Comparison of ENCODE assay signal across 27 cellular contexts in genomic region chr13:79735228-79735627, GRCh38.
DNase-seq lines count a peak whose midpoint lies in the region; ATAC-seq, FAIRE-seq and TF ChIP-seq lines count a peak whose summit lies in the region.
"Had no signal": no experiment of that assay in that cellular context is flagged by ENCODE, and none has a peak within 500 bp of the region (broad histone marks: within the 10 kb centered on the region; RNA-seq: fewer than 3 reads in every experiment).

No MANE protein-coding gene starts in this region.

- no peaks in the 10 kb centered on the region for H4K20me1 ChIP-seq in H9 (ENCODE audit: control insufficient read depth, insufficient read depth, insufficient read length)

- no peaks in the 10 kb centered on the region for H3K79me1 ChIP-seq in H9 (ENCODE audit: insufficient read depth, low read depth, low read length, poor library complexity, severe bottlenecking)

- no peak overlapping the region for H4K5ac ChIP-seq in H9 (ENCODE audit: insufficient read length, low read depth, low read length)

- H3K27ac ChIP-seq in H9 (ENCODE audit: insufficient read length, low read depth, low read length) = no peak overlapping the region
- H3K27ac ChIP-seq: body of pancreas, hepatocyte, KMS-11 had no signal

- TF ChIP-seq CTCF in H9 (conservative IDR thresholded peaks at IDR 0.05) = no peak
- TF ChIP-seq CTCF in bronchial epithelial cell (IDR thresholded peaks at IDR 0.05; ENCODE audit: insufficient read depth, low read length, severe bottlenecking) = no peak

- no peak overlapping the region for H3K4me3 Mint-ChIP-seq in H9
- H3K4me3 Mint-ChIP-seq: activated CD4-positive, alpha-beta memory T cell treated with anti-CD3 and anti-CD28 coated beads, Interleukin-2, amount 10 ng/mL, durations not matched to agents 7 days and 5 days; activated naive CD8-positive, alpha-beta T cell; B cell; CD8-positive, alpha-beta T cell; naive thymus-derived CD4-positive, alpha-beta T cell had no signal

- in situ Hi-C loops in HAP-1 (cut with MboI; ENCODE audit: low sequenced_read_pairs) = no loop called here

- H3K79me2 ChIP-seq in H9 (ENCODE audit: insufficient read depth, low read length) = no peaks in the 10 kb centered on the region
- H3K79me2 ChIP-seq: hepatocyte had no signal

- H3K4me1 ChIP-seq in H9 (ENCODE audit: insufficient read depth, low read length) (no peaks in the 10 kb centered on the region), HAP-1 (no peaks in the 10 kb centered on the region)
- H3K4me1 ChIP-seq: body of pancreas had no signal

- H3K4me3 ChIP-seq in bronchial epithelial cell (ENCODE audit: low read depth, low read length) = no peak overlapping the region
- H3K4me3 ChIP-seq in HAP-1 = no peak overlapping the region
- H3K4me3 ChIP-seq: body of pancreas, hepatocyte had no signal

- H3K27me3 Mint-ChIP-seq in H9 (ENCODE audit: low read depth) = no peaks in the 10 kb centered on the region
- H3K27me3 Mint-ChIP-seq: activated CD4-positive, alpha-beta memory T cell treated with anti-CD3 and anti-CD28 coated beads, Interleukin-2, amount 10 ng/mL, durations not matched to agents 7 days and 5 days; activated naive CD8-positive, alpha-beta T cell; B cell had no signal

- no peak overlapping the region for H2BK15ac ChIP-seq in H9 (ENCODE audit: low read depth, low read length)

- no peak overlapping the region for H3K4me2 ChIP-seq in H9 (ENCODE audit: insufficient read depth, insufficient read length, low read length)
- H3K4me2 ChIP-seq: hepatocyte, KMS-11 had no signal

- no peak overlapping the region for H2BK5ac ChIP-seq in H9 (ENCODE audit: insufficient read length, low read length)

- H3K27me3 ChIP-seq in H9 (ENCODE audit: insufficient read depth, low read length) (no peaks in the 10 kb centered on the region), bronchial epithelial cell (ENCODE audit: control insufficient read depth, insufficient read depth, low read length) (no peaks in the 10 kb centered on the region), HAP-1 (ENCODE audit: low read depth) (no peaks in the 10 kb centered on the region)
- H3K27me3 ChIP-seq: body of pancreas, hepatocyte had no signal

- H2BK20ac ChIP-seq in H9 (ENCODE audit: low read depth, low read length, poor library complexity, severe bottlenecking) = peak overlapping the region; percentile 90

- H3K18ac ChIP-seq in H9 (ENCODE audit: insufficient read length, low read depth, low read length) = no peak overlapping the region

- H3K27ac Mint-ChIP-seq in H9 = no peak overlapping the region
- H3K27ac Mint-ChIP-seq: activated CD4-positive, alpha-beta memory T cell treated with anti-CD3 and anti-CD28 coated beads, Interleukin-2, amount 10 ng/mL, durations not matched to agents 7 days and 5 days; activated naive CD8-positive, alpha-beta T cell; B cell; CD8-positive, alpha-beta T cell; naive thymus-derived CD4-positive, alpha-beta T cell had no signal

- H2AK5ac ChIP-seq in H9 (ENCODE audit: insufficient read length, low read length) = no peak overlapping the region

- DNase-seq in AG08395 (ENCODE audit: low spot score) (peak; percentile 36), H9 (no peak), bronchial epithelial cell (ENCODE audit: low read depth) (no peak), islet precursor cell (peak; percentile 50), NCI-H1694 treated with DMSO at 0.1 percent for 48 hours (lab: John Stamatoyannopoulos, UW) (no peak), HAP-1 (ENCODE audit: low spot score in 2 of 2) (no peak)
- DNase-seq: activated CD4-positive, alpha-beta memory T cell treated with anti-CD3 and anti-CD28 coated beads, Interleukin-2, amount 10 ng/mL, durations not matched to agents 7 days and 5 days; activated CD4-positive, alpha-beta T cell treated with anti-CD3 and anti-CD28 coated beads for 1 hour; body of pancreas; CD8-positive, alpha-beta T cell; foreskin melanocyte; naive thymus-derived CD4-positive, alpha-beta T cell; NCI-H1436; occipital lobe; stimulated activated naive CD4-positive, alpha-beta T cell treated with Interleukin-2 at 50 U/mL for 16 hours; T-helper 2 cell had no signal

- no peak overlapping the region for H4K8ac ChIP-seq in H9 (replicated peaks; ENCODE audit: insufficient read length, low read depth, low read length)

- H3K23me2 ChIP-seq in H9 (ENCODE audit: insufficient read length, low read depth, low read length, poor library complexity, severe bottlenecking) = no peaks in the 10 kb centered on the region

- no peak overlapping the region for H3T11ph ChIP-seq in H9 (ENCODE audit: low read length)

- peak; percentile 80 for FAIRE-seq in bronchial epithelial cell (lab: Jason Lieb, UNC)
- FAIRE-seq: A204.1, endothelial cell of umbilical vein, urothelium cell line had no signal

- no peak overlapping the region for H2BK120ac ChIP-seq in H9 (ENCODE audit: low read depth, low read length, poor library complexity, severe bottlenecking)

- ATAC-seq in HG02840 (IDR thresholded peaks at IDR 0.05; ENCODE audit: low FRiP score, unreplicated experiment) = no peak
- no peak for ATAC-seq in GM19351 (IDR thresholded peaks at IDR 0.05; ENCODE audit: unreplicated experiment)
- ATAC-seq: body of pancreas; CD8-positive, alpha-beta T cell; HCT116; left lobe of liver; naive thymus-derived CD4-positive, alpha-beta T cell had no signal

- H3K36me3 ChIP-seq in bronchial epithelial cell (ENCODE audit: control insufficient read depth, insufficient read depth, low read length) = no peaks in the 10 kb centered on the region
- H3K36me3 ChIP-seq in HAP-1 (replicated peaks) = no peaks in the 10 kb centered on the region

- H3K36me3 Mint-ChIP-seq in H9 (ENCODE audit: insufficient read depth in 1 of 3, low read depth in 3 of 3) = no peaks in the 10 kb centered on the region; a peak in 2 of 7 replicates
- H3K36me3 Mint-ChIP-seq: activated naive CD8-positive, alpha-beta T cell; CD8-positive, alpha-beta T cell; naive thymus-derived CD4-positive, alpha-beta T cell had no signal

- no peaks in the 10 kb centered on the region for H3K9me3 ChIP-seq in H9 (ENCODE audit: control insufficient read depth, low read depth, low read length)
- peaks cover 6% of the 10 kb centered on the region for H3K9me3 ChIP-seq in HAP-1
- H3K9me3 ChIP-seq: body of pancreas had no signal

- no peaks in the 10 kb centered on the region for H3K4me1 Mint-ChIP-seq in H9
- H3K4me1 Mint-ChIP-seq: activated CD4-positive, alpha-beta memory T cell treated with anti-CD3 and anti-CD28 coated beads, Interleukin-2, amount 10 ng/mL, durations not matched to agents 7 days and 5 days; B cell; naive thymus-derived CD4-positive, alpha-beta T cell had no signal

- peak overlapping the region; percentile 36; the same call in 1 of the 2 replicates for H3K14ac ChIP-seq in H9 (ENCODE audit: insufficient read depth, low read length)

- H3K23ac ChIP-seq in H9 (ENCODE audit: insufficient read length, low read depth, low read length) = no peak overlapping the region

- H3K4ac ChIP-seq in H9 (ENCODE audit: low read depth, low read length) = no peak overlapping the region

- no peak overlapping the region for H3K9ac ChIP-seq in H9 (ENCODE audit: extremely low read depth, insufficient read length, low read length)
- H3K9ac ChIP-seq: KMS-11 had no signal

- H3K9me3 Mint-ChIP-seq in H9 = peaks cover 0 to 2% of the 10 kb centered on the region in 2 experiments; a peak in 2 of 5 replicates
- H3K9me3 Mint-ChIP-seq: activated CD4-positive, alpha-beta memory T cell treated with anti-CD3 and anti-CD28 coated beads, Interleukin-2, amount 10 ng/mL, durations not matched to agents 7 days and 5 days; CD8-positive, alpha-beta T cell had no signal

- no peak overlapping the region for H3K56ac ChIP-seq in H9 (ENCODE audit: insufficient read length, low read depth, low read length)

- H2AFZ ChIP-seq in H9 (ENCODE audit: low read length) = no peak overlapping the region
- H2AFZ ChIP-seq: hepatocyte had no signal

- no peak overlapping the region for H4K91ac ChIP-seq in H9 (ENCODE audit: insufficient read length, low read depth, low read length)

- no peak overlapping the region for H2BK12ac ChIP-seq in H9 (ENCODE audit: insufficient read length, low read depth, low read length)

Comparison
In these comparisons a context has a peak if more than half of its experiments do, and no peak if none do; other contexts are left out.
1. DNase-seq: peak in AG08395 (single experiment) and islet precursor cell (single experiment); none in H9 (single experiment), bronchial epithelial cell (single experiment), NCI-H1694 treated with DMSO at 0.1 percent for 48 hours (single experiment) and HAP-1 (0 of 2).